In genomic region chr20:51750037-51750769, GRCh38 we compare ENCODE assay signal across 8 cellular contexts.
DNase-seq lines count a peak whose midpoint lies in the region; ATAC-seq and TF ChIP-seq lines count a peak whose summit lies in the region.

No MANE protein-coding gene starts in this region.

- ATAC-seq in GM18520 (IDR thresholded peaks at IDR 0.05; ENCODE audit: unreplicated experiment) (peak; percentile 48), GM18858 (IDR thresholded peaks at IDR 0.05; ENCODE audit: unreplicated experiment) (no peak)

- H3K27ac ChIP-seq in brain microvascular endothelial cell = peak overlapping the region; percentile 70

- peak; percentile 84 for DNase-seq in NCI-H2029 treated with DMSO at 0.1 percent for 48 hours (lab: John Stamatoyannopoulos, UW)
- DNase-seq in brain microvascular endothelial cell = peak; percentile 68
- DNase-seq in kidney tubule cell (ENCODE audit: low spot score) = peak; percentile 100
- peak; percentile 13 to 17 (median 13) for DNase-seq in stimulated activated CD4-positive, alpha-beta T cell treated with anti-CD3 and anti-CD28 coated beads, TNF-alpha, amount 100 ng/mL, for 48 hours (ENCODE audit: low read depth in 3 of 3)
- no peak for DNase-seq in effector CD8-positive, alpha-beta T cell (lab: John Stamatoyannopoulos, UW)
- no peak for DNase-seq in DMS114 treated with DMSO at 0.1 percent for 48 hours (lab: John Stamatoyannopoulos, UW; ENCODE audit: unreplicated experiment)

- no peaks in the 10 kb centered on the region for H3K36me3 ChIP-seq in brain microvascular endothelial cell (replicated peaks)

- no peak overlapping the region for H3K4me3 ChIP-seq in brain microvascular endothelial cell (ENCODE audit: low read depth, low read length)

- H3K27me3 ChIP-seq in brain microvascular endothelial cell (replicated peaks) = no peaks in the 10 kb centered on the region

- no peak for TF ChIP-seq CTCF in brain microvascular endothelial cell (IDR thresholded peaks at IDR 0.05; ENCODE audit: low read depth, low read length, missing control alignments)

- in situ Hi-C loops in brain microvascular endothelial cell (cut with HindIII; ENCODE audit: low pct_ligation_motif_present, low sequenced_read_pairs) = no loop called here

Comparison
In these comparisons a context has a peak if more than half of its experiments do, and no peak if none do; other contexts are left out.
1. DNase-seq: peak in NCI-H2029 treated with DMSO at 0.1 percent for 48 hours (single experiment), brain microvascular endothelial cell (single experiment), kidney tubule cell (single experiment) and stimulated activated CD4-positive, alpha-beta T cell treated with anti-CD3 and anti-CD28 coated beads, TNF-alpha, amount 100 ng/mL, for 48 hours (3 of 3); none in effector CD8-positive, alpha-beta T cell (single experiment) and DMS114 treated with DMSO at 0.1 percent for 48 hours (single experiment).